In the genomic region with DNA sequence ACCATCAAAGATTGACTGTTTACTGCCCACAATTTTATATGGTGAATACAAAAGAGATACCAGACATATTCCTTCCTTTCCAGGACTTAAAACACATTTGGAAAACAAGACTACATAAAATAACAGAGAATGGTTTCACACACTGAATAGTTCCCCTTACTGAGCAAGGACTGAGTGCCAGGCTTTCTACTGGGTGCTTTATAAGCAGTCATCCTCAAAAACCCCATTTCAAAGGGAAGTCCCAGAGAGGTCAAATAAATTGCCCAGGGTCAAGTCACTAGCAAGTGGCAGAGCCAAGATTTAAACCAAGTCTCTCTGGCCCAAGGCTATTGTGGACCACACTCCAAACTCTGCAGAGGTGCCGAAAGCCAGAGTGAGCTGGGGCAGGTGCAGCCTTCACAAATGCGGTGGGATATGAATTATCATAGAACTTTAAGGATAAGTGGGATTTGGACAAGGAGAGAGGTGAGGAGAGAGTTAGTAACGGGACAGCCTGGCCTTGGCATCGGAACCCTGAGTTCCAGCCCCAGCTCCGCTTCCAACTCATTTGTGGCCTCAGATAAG, we compare ENCODE assay signal across 1 cellular context.
TF ChIP-seq lines count a peak whose summit lies in the region.

No MANE protein-coding gene starts in this region.

TF ChIP-seq in GM12878, 131 proteins besides CTCF, POLR2A, EP300 and RAD21:
- TF ChIP-seq NR2F1 (conservative IDR thresholded peaks at IDR 0.05), result peak; percentile 77
- TF ChIP-seq TCF12 (IDR thresholded peaks at IDR 0.05; ENCODE audit: low read depth, low read length), result no peak
- TF ChIP-seq CREM (IDR thresholded peaks at IDR 0.05; ENCODE audit: low read depth), result no peak
TF ChIP-seq in GM12878: peak in this region for 1.
